Comparison of ENCODE assay signal across 36 cellular contexts in the genomic region with DNA sequence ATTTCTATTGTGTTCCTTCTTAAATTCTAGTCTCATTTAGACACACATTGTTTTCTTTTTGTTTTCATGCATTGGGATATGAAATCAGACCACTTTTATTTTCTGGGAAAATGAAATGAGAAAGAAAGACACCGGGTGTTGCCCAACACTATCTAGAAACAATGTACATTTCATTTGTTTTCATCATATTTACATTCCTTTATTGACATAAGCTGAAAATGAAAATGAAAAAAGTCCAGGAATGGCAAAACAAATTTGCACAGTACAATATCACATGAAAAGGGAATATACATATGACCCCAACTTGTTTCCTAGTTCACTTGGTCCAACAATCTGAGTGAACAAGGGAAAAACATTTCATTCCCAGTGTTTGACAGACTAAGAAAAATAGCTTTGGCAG. TPM values are rescaled to one million over a fixed set of nuclear protein-coding genes. Genes with fewer than 3 reads are reported as not detected.
"Had no signal": no experiment of that assay in that cellular context is flagged by ENCODE, and none has a peak within 500 bp of the region (broad histone marks: within the 10 kb centered on the region; RNA-seq: fewer than 3 reads in every experiment).

No MANE protein-coding gene starts in this region.

- H3K9me3 Mint-ChIP-seq: activated CD4-positive, alpha-beta memory T cell treated with anti-CD3 and anti-CD28 coated beads, Interleukin-2, amount 10 ng/mL, durations not matched to agents 7 days and 5 days; central memory CD8-positive, alpha-beta T cell had no signal

- FAIRE-seq: astrocyte, bronchial epithelial cell, endometrium, endothelial cell of umbilical vein had no signal

- H3K4me3 ChIP-seq: esophagus squamous epithelium, heart left ventricle had no signal

- H3K4me1 ChIP-seq: esophagus squamous epithelium, heart left ventricle had no signal

- H3K36me3 Mint-ChIP-seq: activated naive CD4-positive, alpha-beta T cell treated with anti-CD3 and anti-CD28 coated beads, Interleukin-2, amount 10 ng/mL, durations not matched to agents 7 days and 5 days had no signal

- ATAC-seq: activated naive CD4-positive, alpha-beta T cell treated with anti-CD3 and anti-CD28 coated beads, Interleukin-2, amount 50 U/mL, for 72 hours; activated T-cell treated with anti-CD3 and anti-CD28 coated beads, Interleukin-2, amount 50 U/mL, for 72 hours; heart left ventricle had no signal

- H3K36me3 ChIP-seq: brain microvascular endothelial cell, esophagus squamous epithelium, heart left ventricle had no signal

- H3K27ac Mint-ChIP-seq: activated CD4-positive, alpha-beta memory T cell treated with anti-CD3 and anti-CD28 coated beads, Interleukin-2, amount 10 ng/mL, durations not matched to agents 7 days and 5 days; activated CD4-positive, alpha-beta T cell treated with anti-CD3 and anti-CD28 coated beads, Interleukin-2, amount 10 ng/mL, durations not matched to agents 7 days and 5 days; activated naive CD4-positive, alpha-beta T cell treated with anti-CD3 and anti-CD28 coated beads, Interleukin-2, amount 10 ng/mL, durations not matched to agents 7 days and 5 days; activated naive CD4-positive, alpha-beta T cell treated with anti-CD3 and anti-CD28 coated beads, Interleukin-2, amount 50 U/mL, for 72 hours; activated naive CD8-positive, alpha-beta T cell treated with anti-CD3 and anti-CD28 coated beads, Interleukin-2, amount 10 ng/mL, durations not matched to agents 7 days and 5 days; activated T-cell treated with anti-CD3 and anti-CD28 coated beads, Interleukin-2, amount 50 U/mL, for 24 hours; activated T-cell treated with anti-CD3 and anti-CD28 coated beads, Interleukin-2, amount 50 U/mL, for 72 hours had no signal

- H3K4me1 Mint-ChIP-seq: activated CD4-positive, alpha-beta memory T cell treated with anti-CD3 and anti-CD28 coated beads, Interleukin-2, amount 10 ng/mL, durations not matched to agents 7 days and 5 days; activated naive CD4-positive, alpha-beta T cell treated with anti-CD3 and anti-CD28 coated beads, Interleukin-2, amount 10 ng/mL, durations not matched to agents 7 days and 5 days; activated naive CD8-positive, alpha-beta T cell treated with anti-CD3 and anti-CD28 coated beads, Interleukin-2, amount 10 ng/mL, durations not matched to agents 7 days and 5 days; central memory CD8-positive, alpha-beta T cell had no signal

- DNase-seq: activated CD4-positive, alpha-beta memory T cell treated with anti-CD3 and anti-CD28 coated beads, Interleukin-2, amount 10 ng/mL, durations not matched to agents 7 days and 5 days; activated CD4-positive, alpha-beta T cell treated with anti-CD3 and anti-CD28 coated beads for 1 hour; activated CD4-positive, alpha-beta T cell treated with anti-CD3 and anti-CD28 coated beads for 4 hours; activated CD4-positive, alpha-beta T cell treated with anti-CD3 and anti-CD28 coated beads, Interleukin-2, amount 10 ng/mL, durations not matched to agents 7 days and 5 days; activated CD4-positive, alpha-beta T cell treated with anti-CD3 and anti-CD28 coated beads, Interleukin-2, amount 50 U/mL, for 4 hours; activated CD8-positive, alpha-beta memory T cell treated with anti-CD3 and anti-CD28 coated beads, Interleukin-2, amount 50 U/mL, for 48 hours; activated gamma-delta T cell; activated naive CD4-positive, alpha-beta T cell; activated naive CD4-positive, alpha-beta T cell treated with anti-CD3 and anti-CD28 coated beads, Interleukin-2, amount 10 ng/mL, durations not matched to agents 7 days and 5 days; activated naive CD8-positive, alpha-beta T cell treated with anti-CD3 and anti-CD28 coated beads, Interleukin-2, amount 10 ng/mL, durations not matched to agents 7 days and 5 days; activated T-cell treated with anti-CD3 and anti-CD28 coated beads for 4 hours; activated T-cell treated with anti-CD3 and anti-CD28 coated beads, Interleukin-2, amount 50 U/mL, for 24 hours; activated T-cell treated with anti-CD3 and anti-CD28 coated beads, Interleukin-2, amount 50 U/mL, for 72 hours; amniotic stem cell; anterior cingulate cortex; brain microvascular endothelial cell; cortex of kidney; effector CD8-positive, alpha-beta T cell; esophagus squamous epithelium; foreskin melanocyte; heart left ventricle; T-helper 2 cell had no signal

- H3K27me3 ChIP-seq: brain microvascular endothelial cell, esophagus squamous epithelium had no signal

- H3K27ac ChIP-seq: brain microvascular endothelial cell, epithelial cell of prostate, esophagus squamous epithelium, heart left ventricle had no signal

- H3K4me3 Mint-ChIP-seq: activated CD4-positive, alpha-beta memory T cell treated with anti-CD3 and anti-CD28 coated beads, Interleukin-2, amount 10 ng/mL, durations not matched to agents 7 days and 5 days; activated CD4-positive, alpha-beta T cell treated with anti-CD3 and anti-CD28 coated beads, Interleukin-2, amount 10 ng/mL, durations not matched to agents 7 days and 5 days; activated naive CD4-positive, alpha-beta T cell treated with anti-CD3 and anti-CD28 coated beads, Interleukin-2, amount 10 ng/mL, durations not matched to agents 7 days and 5 days; activated naive CD8-positive, alpha-beta T cell treated with anti-CD3 and anti-CD28 coated beads, Interleukin-2, amount 10 ng/mL, durations not matched to agents 7 days and 5 days; activated T-cell treated with anti-CD3 and anti-CD28 coated beads, Interleukin-2, amount 50 U/mL, for 24 hours; activated T-cell treated with anti-CD3 and anti-CD28 coated beads, Interleukin-2, amount 50 U/mL, for 72 hours; central memory CD8-positive, alpha-beta T cell had no signal

RNA-seq across cellular contexts. Expression of a gene that starts 20.7 kb away (rescaled TPM):
- total RNA-seq: activated CD4-positive, alpha-beta memory T cell treated with anti-CD3 and anti-CD28 coated beads, Interleukin-2, amount 10 ng/mL, durations not matched to agents 7 days and 5 days; activated CD4-positive, alpha-beta T cell treated with anti-CD3 and anti-CD28 coated beads, Interleukin-2, amount 10 ng/mL, durations not matched to agents 7 days and 5 days; activated naive CD4-positive, alpha-beta T cell treated with anti-CD3 and anti-CD28 coated beads, Interleukin-2, amount 50 U/mL, for 72 hours; activated T-cell treated with anti-CD3 and anti-CD28 coated beads, Interleukin-2, amount 50 U/mL, for 72 hours; cardiac septum; cerebellum; dermis microvascular lymphatic vessel endothelial cell; T-helper 1 cell treated with Interleukin-12 subunit alpha and Interleukin-12 subunit beta and Interleukin-4 antibody, amounts not matched to agents 30 ng/mL and 1 ng/mL, for 36 hours had no signal
- polyA plus RNA-seq: adipose tissue, heart left ventricle had no signal

RNA-seq across cellular contexts. Expression of a gene that starts 21.1 kb away (rescaled TPM):
- total RNA-seq: activated CD4-positive, alpha-beta memory T cell treated with anti-CD3 and anti-CD28 coated beads, Interleukin-2, amount 10 ng/mL, durations not matched to agents 7 days and 5 days; activated CD4-positive, alpha-beta T cell treated with anti-CD3 and anti-CD28 coated beads, Interleukin-2, amount 10 ng/mL, durations not matched to agents 7 days and 5 days; activated naive CD4-positive, alpha-beta T cell treated with anti-CD3 and anti-CD28 coated beads, Interleukin-2, amount 50 U/mL, for 72 hours; activated naive CD8-positive, alpha-beta T cell treated with anti-CD3 and anti-CD28 coated beads, Interleukin-2, amount 10 ng/mL, durations not matched to agents 7 days and 5 days; activated T-cell treated with anti-CD3 and anti-CD28 coated beads, Interleukin-2, amount 50 U/mL, for 72 hours; astrocyte; bronchial epithelial cell; cardiac septum; cerebellum; dermis microvascular lymphatic vessel endothelial cell; endothelial cell of umbilical vein; esophagus squamous epithelium; fibroblast of lung; heart left ventricle; T-helper 1 cell treated with Interleukin-12 subunit alpha and Interleukin-12 subunit beta and Interleukin-4 antibody, amounts not matched to agents 30 ng/mL and 1 ng/mL, for 36 hours had no signal
- polyA plus RNA-seq: adipose tissue, endothelial cell of umbilical vein, esophagus, fibroblast of lung, heart left ventricle had no signal

RNA-seq across cellular contexts. Expression of a gene that starts 52.5 kb away (rescaled TPM):
- total RNA-seq: activated CD4-positive, alpha-beta memory T cell treated with anti-CD3 and anti-CD28 coated beads, Interleukin-2, amount 10 ng/mL, durations not matched to agents 7 days and 5 days; activated CD4-positive, alpha-beta T cell treated with anti-CD3 and anti-CD28 coated beads, Interleukin-2, amount 10 ng/mL, durations not matched to agents 7 days and 5 days; activated naive CD4-positive, alpha-beta T cell treated with anti-CD3 and anti-CD28 coated beads, Interleukin-2, amount 50 U/mL, for 72 hours; activated naive CD8-positive, alpha-beta T cell treated with anti-CD3 and anti-CD28 coated beads, Interleukin-2, amount 10 ng/mL, durations not matched to agents 7 days and 5 days; activated T-cell treated with anti-CD3 and anti-CD28 coated beads, Interleukin-2, amount 50 U/mL, for 72 hours; astrocyte; bronchial epithelial cell; cardiac septum; cerebellum; dermis microvascular lymphatic vessel endothelial cell; endothelial cell of umbilical vein; esophagus squamous epithelium; fibroblast of lung; heart left ventricle; T-helper 1 cell treated with Interleukin-12 subunit alpha and Interleukin-12 subunit beta and Interleukin-4 antibody, amounts not matched to agents 30 ng/mL and 1 ng/mL, for 36 hours had no signal
- polyA plus RNA-seq: adipose tissue, endothelial cell of umbilical vein, esophagus, fibroblast of lung, heart left ventricle had no signal
